14 cellular contexts compared by ENCODE assay signal in genomic region chr9:134626576-134627416, GRCh38. TPM values are rescaled to one million over a fixed set of nuclear protein-coding genes. Genes with fewer than 3 reads are reported as not detected.
DNase-seq lines count a peak whose midpoint lies in the region; ATAC-seq and TF ChIP-seq lines count a peak whose summit lies in the region.
"Had no signal": no experiment of that assay in that cellular context is flagged by ENCODE, and none has a peak within 500 bp of the region (broad histone marks: within the 10 kb centered on the region; RNA-seq: fewer than 3 reads in every experiment).

No MANE protein-coding gene starts in this region.

- no peak overlapping the region for H3K27ac ChIP-seq in spleen
- H3K27ac ChIP-seq: 22Rv1, esophagus muscularis mucosa, thoracic aorta had no signal

- intact Hi-C loops in spleen (cut with DNase I; ENCODE audit: low total_unique reads) = no loop called here
- intact Hi-C loops in activated CD4-positive, alpha-beta T cell treated with anti-CD3 and anti-CD28 coated beads, Interleukin-2, amount 10 ng/mL, durations not matched to agents 24 days and 14 days (cut with micrococcal nuclease) = no loop called here

- H3K27ac Mint-ChIP-seq in activated CD4-positive, alpha-beta T cell treated with anti-CD3 and anti-CD28 coated beads, Interleukin-2, amount 10 ng/mL, durations not matched to agents 24 days and 14 days = no peak overlapping the region
- no peak overlapping the region for H3K27ac Mint-ChIP-seq in activated T-cell treated with anti-CD3 and anti-CD28 coated beads, Interleukin-2, amount 50 U/mL, for 72 hours
- no peak overlapping the region for H3K27ac Mint-ChIP-seq in endothelial cell (ENCODE audit: unreplicated experiment)

- H3K9me3 ChIP-seq in spleen = no peaks in the 10 kb centered on the region
- H3K9me3 ChIP-seq: esophagus muscularis mucosa, thoracic aorta had no signal

- no peak for ATAC-seq in activated T-cell treated with anti-CD3 and anti-CD28 coated beads, Interleukin-2, amount 50 U/mL, for 72 hours (replicated peaks in 1 of 2)

- no peaks in the 10 kb centered on the region for H3K36me3 ChIP-seq in spleen
- H3K36me3 ChIP-seq: esophagus muscularis mucosa, thoracic aorta had no signal

- H3K4me3 ChIP-seq in spleen = no peak overlapping the region
- H3K4me3 ChIP-seq: esophagus muscularis mucosa, thoracic aorta had no signal

- TF ChIP-seq CTCF in spleen (IDR thresholded peaks at IDR 0.05 in 8 of 11, conservative IDR thresholded peaks at IDR 0.05 in 3 of 11) (no peak), endothelial cell (IDR thresholded peaks at IDR 0.05; ENCODE audit: unreplicated experiment) (no peak)

- H3K4me3 Mint-ChIP-seq in activated CD4-positive, alpha-beta T cell treated with anti-CD3 and anti-CD28 coated beads, Interleukin-2, amount 10 ng/mL, durations not matched to agents 24 days and 14 days = no peak overlapping the region
- H3K4me3 Mint-ChIP-seq in activated T-cell treated with anti-CD3 and anti-CD28 coated beads, Interleukin-2, amount 50 U/mL, for 72 hours = no peak overlapping the region
- H3K4me3 Mint-ChIP-seq in endothelial cell (ENCODE audit: unreplicated experiment) = no peak overlapping the region

- TF ChIP-seq POLR2A in spleen (IDR thresholded peaks at IDR 0.05) = no peak

- 71 to 84% (median 76%) methylated on average over 17 to 19 of the region's 19 CpGs for WGBS in spleen, 5 donors

- peaks cover 0 to 11% (median 0%) of the 10 kb centered on the region in 6 donors for H3K4me1 ChIP-seq in spleen
- H3K4me1 ChIP-seq: esophagus muscularis mucosa had no signal

- peaks cover 0 to 9% (median 0%) of the 10 kb centered on the region in 7 donors for H3K27me3 ChIP-seq in spleen (replicated peaks in 1 of 7)

- no peaks in the 10 kb centered on the region for H3K27me3 Mint-ChIP-seq in activated CD4-positive, alpha-beta T cell treated with anti-CD3 and anti-CD28 coated beads, Interleukin-2, amount 10 ng/mL, durations not matched to agents 24 days and 14 days
- no peaks in the 10 kb centered on the region for H3K27me3 Mint-ChIP-seq in activated T-cell treated with anti-CD3 and anti-CD28 coated beads, Interleukin-2, amount 50 U/mL, for 72 hours (ENCODE audit: low read depth)
- H3K27me3 Mint-ChIP-seq in endothelial cell (ENCODE audit: unreplicated experiment) = peaks cover 11% of the 10 kb centered on the region

- H3K36me3 Mint-ChIP-seq in activated CD4-positive, alpha-beta T cell treated with anti-CD3 and anti-CD28 coated beads, Interleukin-2, amount 10 ng/mL, durations not matched to agents 24 days and 14 days (ENCODE audit: low read depth) = no peaks in the 10 kb centered on the region
- no peaks in the 10 kb centered on the region for H3K36me3 Mint-ChIP-seq in activated T-cell treated with anti-CD3 and anti-CD28 coated beads, Interleukin-2, amount 50 U/mL, for 72 hours (ENCODE audit: insufficient read depth in 2 of 2)
- H3K36me3 Mint-ChIP-seq in endothelial cell (ENCODE audit: low read depth, unreplicated experiment) = no peaks in the 10 kb centered on the region

- no peaks in the 10 kb centered on the region for H3K9me3 Mint-ChIP-seq in activated CD4-positive, alpha-beta T cell treated with anti-CD3 and anti-CD28 coated beads, Interleukin-2, amount 10 ng/mL, durations not matched to agents 24 days and 14 days
- no peaks in the 10 kb centered on the region for H3K9me3 Mint-ChIP-seq in activated T-cell treated with anti-CD3 and anti-CD28 coated beads, Interleukin-2, amount 50 U/mL, for 72 hours
- H3K9me3 Mint-ChIP-seq in endothelial cell (ENCODE audit: unreplicated experiment) = no peaks in the 10 kb centered on the region

- DNase-seq in DMS 273 (lab: John Stamatoyannopoulos, UW; ENCODE audit: unreplicated experiment) (peak; percentile 52), DMS 273 treated with DMSO at 0.1 percent for 48 hours (lab: John Stamatoyannopoulos, UW) (no peak), RPMI7951 (ENCODE audit: low read depth) (peak; percentile 96), fibroblast of peridontal ligament (ENCODE audit: extremely low read depth) (peak; percentile 38), spleen (peak; percentile 31), endothelial cell (ENCODE audit: low spot score) (no peak)
- DNase-seq in activated CD4-positive, alpha-beta T cell treated with anti-CD3 and anti-CD28 coated beads, Interleukin-2, amount 10 ng/mL, durations not matched to agents 24 days and 14 days = no peak
- no peak for DNase-seq in activated T-cell treated with anti-CD3 and anti-CD28 coated beads, Interleukin-2, amount 50 U/mL, for 72 hours
- DNase-seq: DND-41, NCI-H774, SW 1271 had no signal

- H3K4me1 Mint-ChIP-seq in activated CD4-positive, alpha-beta T cell treated with anti-CD3 and anti-CD28 coated beads, Interleukin-2, amount 10 ng/mL, durations not matched to agents 24 days and 14 days = no peaks in the 10 kb centered on the region
- H3K4me1 Mint-ChIP-seq in activated T-cell treated with anti-CD3 and anti-CD28 coated beads, Interleukin-2, amount 50 U/mL, for 72 hours (ENCODE audit: low read depth) = no peaks in the 10 kb centered on the region
- H3K4me1 Mint-ChIP-seq in endothelial cell (ENCODE audit: unreplicated experiment) = peaks cover 15% of the 10 kb centered on the region

RNA-seq across cellular contexts. Expression of gene COL5A1, which starts 14.8 kb away (rescaled TPM):
- total RNA-seq in RPMI7951 (2014; rRNA removed; shearing (Covaris generic)) = 138 and 179 TPM in 2 replicates
- total RNA-seq in spleen (10 to 100 TPM; 14.6 to 50.6 (median 28.9) TPM), endothelial cell (ENCODE audit: unreplicated experiment) (24.3 TPM)
- 10 to 100 TPM in 1 of 3 donors, 1 to 10 TPM in 2; 2.6 to 12.2 (median 3.1) TPM for polyA plus RNA-seq in spleen
- not detected in 2 replicates for total RNA-seq in activated CD4-positive, alpha-beta T cell treated with anti-CD3 and anti-CD28 coated beads, Interleukin-2, amount 10 ng/mL, durations not matched to agents 24 days and 14 days
- total RNA-seq in activated T-cell treated with anti-CD3 and anti-CD28 coated beads, Interleukin-2, amount 50 U/mL, for 72 hours = under 1 TPM in 1 of 2 donors, not detected in 1; 0.49 TPM

Comparison
In these comparisons a context has a peak if more than half of its experiments do, and no peak if none do; other contexts are left out.
1. DNase-seq: peak in DMS 273 (single experiment), RPMI7951 (single experiment), fibroblast of peridontal ligament (single experiment) and spleen (single experiment); none in DMS 273 treated with DMSO at 0.1 percent for 48 hours (single experiment), activated CD4-positive, alpha-beta T cell treated with anti-CD3 and anti-CD28 coated beads, Interleukin-2, amount 10 ng/mL, durations not matched to agents 24 days and 14 days (single experiment), activated T-cell treated with anti-CD3 and anti-CD28 coated beads, Interleukin-2, amount 50 U/mL, for 72 hours (0 of 2) and endothelial cell (single experiment).
2. RNA of gene COL5A1, which starts 14.8 kb away (total RNA-seq): 138 to 179 TPM in RPMI7951, 14.6 to 50.6 TPM in spleen and 24.3 TPM in endothelial cell (single experiment); 0.49 TPM in activated T-cell treated with anti-CD3 and anti-CD28 coated beads, Interleukin-2, amount 50 U/mL, for 72 hours and not detected in activated CD4-positive, alpha-beta T cell treated with anti-CD3 and anti-CD28 coated beads, Interleukin-2, amount 10 ng/mL, durations not matched to agents 24 days and 14 days; every median in the first group is over 10 times any median in the second.